ENCODE assay signal across 1 cellular context in genomic region chr16:89473791-89474414, GRCh38.
TF ChIP-seq lines count a peak whose summit lies in the region.

No MANE protein-coding gene starts in this region.

TF ChIP-seq in K562, 482 proteins besides CTCF, POLR2A, EP300 and RAD21 (continued from another document and continues in another):
- TF ChIP-seq SP1 (CRISPR knock-in tag; IDR thresholded peaks at IDR 0.05), result no peak
- TF ChIP-seq ZNF280B (CRISPR knock-in tag; IDR thresholded peaks at IDR 0.05), result no peak
- TF ChIP-seq IFI16 (CRISPR knock-in tag; IDR thresholded peaks at IDR 0.05), result no peak
- no peak for TF ChIP-seq ZNF232 (CRISPR knock-in tag; IDR thresholded peaks at IDR 0.05)
- no peak for TF ChIP-seq PCBP2 (IDR thresholded peaks at IDR 0.05; ENCODE audit: low read depth, low read length, poor library complexity, severe bottlenecking)
- no peak for TF ChIP-seq ETV5 (CRISPR knock-in tag; IDR thresholded peaks at IDR 0.05; ENCODE audit: low read depth)
- TF ChIP-seq, protein P1, sequence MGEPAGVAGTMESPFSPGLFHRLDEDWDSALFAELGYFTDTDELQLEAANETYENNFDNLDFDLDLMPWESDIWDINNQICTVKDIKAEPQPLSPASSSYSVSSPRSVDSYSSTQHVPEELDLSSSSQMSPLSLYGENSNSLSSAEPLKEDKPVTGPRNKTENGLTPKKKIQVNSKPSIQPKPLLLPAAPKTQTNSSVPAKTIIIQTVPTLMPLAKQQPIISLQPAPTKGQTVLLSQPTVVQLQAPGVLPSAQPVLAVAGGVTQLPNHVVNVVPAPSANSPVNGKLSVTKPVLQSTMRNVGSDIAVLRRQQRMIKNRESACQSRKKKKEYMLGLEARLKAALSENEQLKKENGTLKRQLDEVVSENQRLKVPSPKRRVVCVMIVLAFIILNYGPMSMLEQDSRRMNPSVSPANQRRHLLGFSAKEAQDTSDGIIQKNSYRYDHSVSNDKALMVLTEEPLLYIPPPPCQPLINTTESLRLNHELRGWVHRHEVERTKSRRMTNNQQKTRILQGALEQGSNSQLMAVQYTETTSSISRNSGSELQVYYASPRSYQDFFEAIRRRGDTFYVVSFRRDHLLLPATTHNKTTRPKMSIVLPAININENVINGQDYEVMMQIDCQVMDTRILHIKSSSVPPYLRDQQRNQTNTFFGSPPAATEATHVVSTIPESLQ (CRISPR knock-in tag; IDR thresholded peaks at IDR 0.05), result no peak
- TF ChIP-seq IRF1 (CRISPR knock-in tag; IDR thresholded peaks at IDR 0.05; ENCODE audit: borderline replicate concordance), result no peak
- no peak for TF ChIP-seq BMI1 (IDR thresholded peaks at IDR 0.05; ENCODE audit: low read length)
- TF ChIP-seq HDGF (IDR thresholded peaks at IDR 0.05), result no peak
- 0 out of 2 replicates have a peak, but pooled peaks have one; percentile 1 for TF ChIP-seq ZFX (CRISPR knock-in tag; IDR thresholded peaks at IDR 0.05)
- no peak for TF ChIP-seq THRB (CRISPR knock-in tag; conservative IDR thresholded peaks at IDR 0.05)
- no peak for TF ChIP-seq ZNF3 (CRISPR knock-in tag; IDR thresholded peaks at IDR 0.05)
- TF ChIP-seq BRD4 (IDR thresholded peaks at IDR 0.05), result no peak
- TF ChIP-seq ZNF586 (CRISPR knock-in tag; conservative IDR thresholded peaks at IDR 0.05), result no peak
- TF ChIP-seq ZNF785 (CRISPR knock-in tag; IDR thresholded peaks at IDR 0.05), result no peak
- TF ChIP-seq DPF2 (IDR thresholded peaks at IDR 0.05), result peak; percentile 60
- TF ChIP-seq MYBL2 (IDR thresholded peaks at IDR 0.05; ENCODE audit: low read depth), result no peak
- TF ChIP-seq MYBL2 (CRISPR knock-in tag; IDR thresholded peaks at IDR 0.05; ENCODE audit: borderline replicate concordance), result no peak
- TF ChIP-seq RBM34 (IDR thresholded peaks at IDR 0.05; ENCODE audit: borderline replicate concordance, insufficient read depth, low read length), result no peak
- no peak for TF ChIP-seq RBM25 (IDR thresholded peaks at IDR 0.05; ENCODE audit: low read depth, low read length, severe bottlenecking)
- TF ChIP-seq, protein P2, sequence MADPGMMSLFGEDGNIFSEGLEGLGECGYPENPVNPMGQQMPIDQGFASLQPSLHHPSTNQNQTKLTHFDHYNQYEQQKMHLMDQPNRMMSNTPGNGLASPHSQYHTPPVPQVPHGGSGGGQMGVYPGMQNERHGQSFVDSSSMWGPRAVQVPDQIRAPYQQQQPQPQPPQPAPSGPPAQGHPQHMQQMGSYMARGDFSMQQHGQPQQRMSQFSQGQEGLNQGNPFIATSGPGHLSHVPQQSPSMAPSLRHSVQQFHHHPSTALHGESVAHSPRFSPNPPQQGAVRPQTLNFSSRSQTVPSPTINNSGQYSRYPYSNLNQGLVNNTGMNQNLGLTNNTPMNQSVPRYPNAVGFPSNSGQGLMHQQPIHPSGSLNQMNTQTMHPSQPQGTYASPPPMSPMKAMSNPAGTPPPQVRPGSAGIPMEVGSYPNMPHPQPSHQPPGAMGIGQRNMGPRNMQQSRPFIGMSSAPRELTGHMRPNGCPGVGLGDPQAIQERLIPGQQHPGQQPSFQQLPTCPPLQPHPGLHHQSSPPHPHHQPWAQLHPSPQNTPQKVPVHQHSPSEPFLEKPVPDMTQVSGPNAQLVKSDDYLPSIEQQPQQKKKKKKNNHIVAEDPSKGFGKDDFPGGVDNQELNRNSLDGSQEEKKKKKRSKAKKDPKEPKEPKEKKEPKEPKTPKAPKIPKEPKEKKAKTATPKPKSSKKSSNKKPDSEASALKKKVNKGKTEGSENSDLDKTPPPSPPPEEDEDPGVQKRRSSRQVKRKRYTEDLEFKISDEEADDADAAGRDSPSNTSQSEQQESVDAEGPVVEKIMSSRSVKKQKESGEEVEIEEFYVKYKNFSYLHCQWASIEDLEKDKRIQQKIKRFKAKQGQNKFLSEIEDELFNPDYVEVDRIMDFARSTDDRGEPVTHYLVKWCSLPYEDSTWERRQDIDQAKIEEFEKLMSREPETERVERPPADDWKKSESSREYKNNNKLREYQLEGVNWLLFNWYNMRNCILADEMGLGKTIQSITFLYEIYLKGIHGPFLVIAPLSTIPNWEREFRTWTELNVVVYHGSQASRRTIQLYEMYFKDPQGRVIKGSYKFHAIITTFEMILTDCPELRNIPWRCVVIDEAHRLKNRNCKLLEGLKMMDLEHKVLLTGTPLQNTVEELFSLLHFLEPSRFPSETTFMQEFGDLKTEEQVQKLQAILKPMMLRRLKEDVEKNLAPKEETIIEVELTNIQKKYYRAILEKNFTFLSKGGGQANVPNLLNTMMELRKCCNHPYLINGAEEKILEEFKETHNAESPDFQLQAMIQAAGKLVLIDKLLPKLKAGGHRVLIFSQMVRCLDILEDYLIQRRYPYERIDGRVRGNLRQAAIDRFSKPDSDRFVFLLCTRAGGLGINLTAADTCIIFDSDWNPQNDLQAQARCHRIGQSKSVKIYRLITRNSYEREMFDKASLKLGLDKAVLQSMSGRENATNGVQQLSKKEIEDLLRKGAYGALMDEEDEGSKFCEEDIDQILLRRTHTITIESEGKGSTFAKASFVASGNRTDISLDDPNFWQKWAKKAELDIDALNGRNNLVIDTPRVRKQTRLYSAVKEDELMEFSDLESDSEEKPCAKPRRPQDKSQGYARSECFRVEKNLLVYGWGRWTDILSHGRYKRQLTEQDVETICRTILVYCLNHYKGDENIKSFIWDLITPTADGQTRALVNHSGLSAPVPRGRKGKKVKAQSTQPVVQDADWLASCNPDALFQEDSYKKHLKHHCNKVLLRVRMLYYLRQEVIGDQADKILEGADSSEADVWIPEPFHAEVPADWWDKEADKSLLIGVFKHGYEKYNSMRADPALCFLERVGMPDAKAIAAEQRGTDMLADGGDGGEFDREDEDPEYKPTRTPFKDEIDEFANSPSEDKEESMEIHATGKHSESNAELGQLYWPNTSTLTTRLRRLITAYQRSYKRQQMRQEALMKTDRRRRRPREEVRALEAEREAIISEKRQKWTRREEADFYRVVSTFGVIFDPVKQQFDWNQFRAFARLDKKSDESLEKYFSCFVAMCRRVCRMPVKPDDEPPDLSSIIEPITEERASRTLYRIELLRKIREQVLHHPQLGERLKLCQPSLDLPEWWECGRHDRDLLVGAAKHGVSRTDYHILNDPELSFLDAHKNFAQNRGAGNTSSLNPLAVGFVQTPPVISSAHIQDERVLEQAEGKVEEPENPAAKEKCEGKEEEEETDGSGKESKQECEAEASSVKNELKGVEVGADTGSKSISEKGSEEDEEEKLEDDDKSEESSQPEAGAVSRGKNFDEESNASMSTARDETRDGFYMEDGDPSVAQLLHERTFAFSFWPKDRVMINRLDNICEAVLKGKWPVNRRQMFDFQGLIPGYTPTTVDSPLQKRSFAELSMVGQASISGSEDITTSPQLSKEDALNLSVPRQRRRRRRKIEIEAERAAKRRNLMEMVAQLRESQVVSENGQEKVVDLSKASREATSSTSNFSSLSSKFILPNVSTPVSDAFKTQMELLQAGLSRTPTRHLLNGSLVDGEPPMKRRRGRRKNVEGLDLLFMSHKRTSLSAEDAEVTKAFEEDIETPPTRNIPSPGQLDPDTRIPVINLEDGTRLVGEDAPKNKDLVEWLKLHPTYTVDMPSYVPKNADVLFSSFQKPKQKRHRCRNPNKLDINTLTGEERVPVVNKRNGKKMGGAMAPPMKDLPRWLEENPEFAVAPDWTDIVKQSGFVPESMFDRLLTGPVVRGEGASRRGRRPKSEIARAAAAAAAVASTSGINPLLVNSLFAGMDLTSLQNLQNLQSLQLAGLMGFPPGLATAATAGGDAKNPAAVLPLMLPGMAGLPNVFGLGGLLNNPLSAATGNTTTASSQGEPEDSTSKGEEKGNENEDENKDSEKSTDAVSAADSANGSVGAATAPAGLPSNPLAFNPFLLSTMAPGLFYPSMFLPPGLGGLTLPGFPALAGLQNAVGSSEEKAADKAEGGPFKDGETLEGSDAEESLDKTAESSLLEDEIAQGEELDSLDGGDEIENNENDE (IDR thresholded peaks at IDR 0.05; ENCODE audit: low read depth, low read length), result no peak
- TF ChIP-seq CHD1 (IDR thresholded peaks at IDR 0.05; ENCODE audit: low read length), result no peak
- TF ChIP-seq NR2F6 (CRISPR knock-in tag; IDR thresholded peaks at IDR 0.05), result no peak
- no peak for TF ChIP-seq KLF1 (tag; IDR thresholded peaks at IDR 0.05)
- no peak for TF ChIP-seq ZNF431 (CRISPR knock-in tag; IDR thresholded peaks at IDR 0.05)
- 0 out of 2 replicates have a peak, but pooled peaks have one; percentile 29 for TF ChIP-seq ARID1B (IDR thresholded peaks at IDR 0.05)
- no peak for TF ChIP-seq TAF15 (IDR thresholded peaks at IDR 0.05; ENCODE audit: low read depth, low read length)
- TF ChIP-seq ZKSCAN1 (IDR thresholded peaks at IDR 0.05; ENCODE audit: low read depth, low read length), result no peak
- no peak for TF ChIP-seq MCM2 (IDR thresholded peaks at IDR 0.05; ENCODE audit: low read depth)
- TF ChIP-seq NELFE (IDR thresholded peaks at IDR 0.05; ENCODE audit: insufficient read depth, insufficient read length), result no peak
- TF ChIP-seq MXI1 (IDR thresholded peaks at IDR 0.05; ENCODE audit: low read depth, low read length), result no peak
- TF ChIP-seq SNIP1 (IDR thresholded peaks at IDR 0.05; ENCODE audit: low read depth), result no peak
- TF ChIP-seq, protein P3, sequence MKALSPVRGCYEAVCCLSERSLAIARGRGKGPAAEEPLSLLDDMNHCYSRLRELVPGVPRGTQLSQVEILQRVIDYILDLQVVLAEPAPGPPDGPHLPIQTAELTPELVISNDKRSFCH (CRISPR knock-in tag; IDR thresholded peaks at IDR 0.05), result no peak
- TF ChIP-seq, protein P3 (tag; IDR thresholded peaks at IDR 0.05), result no peak
- TF ChIP-seq NR2C2 (CRISPR knock-in tag; IDR thresholded peaks at IDR 0.05), result no peak
- no peak for TF ChIP-seq NR2C2 (tag; IDR thresholded peaks at IDR 0.05)
- TF ChIP-seq STAG1 (CRISPR knock-in tag; IDR thresholded peaks at IDR 0.05; ENCODE audit: borderline replicate concordance), result no peak
- no peak for TF ChIP-seq POLR2B (IDR thresholded peaks at IDR 0.05; ENCODE audit: low read depth, partially characterized antibody)
- no peak for TF ChIP-seq ZNF282 (CRISPR knock-in tag; IDR thresholded peaks at IDR 0.05)
- no peak for TF ChIP-seq CBX2 (IDR thresholded peaks at IDR 0.05; ENCODE audit: insufficient read depth, low read length, poor library complexity, severe bottlenecking)
- peak; percentile 80 for TF ChIP-seq ATF3 (IDR thresholded peaks at IDR 0.05)
- TF ChIP-seq ATF3 (CRISPR knock-in tag; conservative IDR thresholded peaks at IDR 0.05), result no peak
- TF ChIP-seq, protein P4, sequence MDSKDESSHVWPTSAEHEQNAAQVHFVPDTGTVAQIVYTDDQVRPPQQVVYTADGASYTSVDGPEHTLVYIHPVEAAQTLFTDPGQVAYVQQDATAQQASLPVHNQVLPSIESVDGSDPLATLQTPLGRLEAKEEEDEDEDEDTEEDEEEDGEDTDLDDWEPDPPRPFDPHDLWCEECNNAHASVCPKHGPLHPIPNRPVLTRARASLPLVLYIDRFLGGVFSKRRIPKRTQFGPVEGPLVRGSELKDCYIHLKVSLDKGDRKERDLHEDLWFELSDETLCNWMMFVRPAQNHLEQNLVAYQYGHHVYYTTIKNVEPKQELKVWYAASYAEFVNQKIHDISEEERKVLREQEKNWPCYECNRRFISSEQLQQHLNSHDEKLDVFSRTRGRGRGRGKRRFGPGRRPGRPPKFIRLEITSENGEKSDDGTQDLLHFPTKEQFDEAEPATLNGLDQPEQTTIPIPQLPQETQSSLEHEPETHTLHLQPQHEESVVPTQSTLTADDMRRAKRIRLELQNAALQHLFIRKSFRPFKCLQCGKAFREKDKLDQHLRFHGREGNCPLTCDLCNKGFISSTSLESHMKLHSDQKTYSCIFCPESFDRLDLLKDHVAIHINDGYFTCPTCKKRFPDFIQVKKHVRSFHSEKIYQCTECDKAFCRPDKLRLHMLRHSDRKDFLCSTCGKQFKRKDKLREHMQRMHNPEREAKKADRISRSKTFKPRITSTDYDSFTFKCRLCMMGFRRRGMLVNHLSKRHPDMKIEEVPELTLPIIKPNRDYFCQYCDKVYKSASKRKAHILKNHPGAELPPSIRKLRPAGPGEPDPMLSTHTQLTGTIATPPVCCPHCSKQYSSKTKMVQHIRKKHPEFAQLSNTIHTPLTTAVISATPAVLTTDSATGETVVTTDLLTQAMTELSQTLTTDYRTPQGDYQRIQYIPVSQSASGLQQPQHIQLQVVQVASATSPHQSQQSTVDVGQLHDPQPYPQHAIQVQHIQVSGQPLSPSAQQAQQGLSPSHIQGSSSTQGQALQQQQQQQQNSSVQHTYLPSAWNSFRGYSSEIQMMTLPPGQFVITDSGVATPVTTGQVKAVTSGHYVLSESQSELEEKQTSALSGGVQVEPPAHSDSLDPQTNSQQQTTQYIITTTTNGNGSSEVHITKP (IDR thresholded peaks at IDR 0.05; ENCODE audit: partially characterized antibody), result no peak
- no peak for TF ChIP-seq ILK (tag; IDR thresholded peaks at IDR 0.05; ENCODE audit: borderline replicate concordance, low read depth)
- TF ChIP-seq FOXK1 (CRISPR knock-in tag; IDR thresholded peaks at IDR 0.05; ENCODE audit: borderline replicate concordance), result no peak
